20 cellular contexts compared by ENCODE assay signal in genomic region chr13:65803706-65804392, GRCh38.
DNase-seq lines count a peak whose midpoint lies in the region; ATAC-seq and TF ChIP-seq lines count a peak whose summit lies in the region.
"Had no signal": no experiment of that assay in that cellular context is flagged by ENCODE, and none has a peak within 500 bp of the region (broad histone marks: within the 10 kb centered on the region; RNA-seq: fewer than 3 reads in every experiment).

No MANE protein-coding gene starts in this region.

- H3K27ac ChIP-seq in dorsolateral prefrontal cortex (no peak overlapping the region), endodermal cell (ENCODE audit: low read depth, low read length) (no peak overlapping the region)
- H3K27ac ChIP-seq: 22Rv1, A549, BLaER1, GM23248, HL-60 had no signal

- no peak overlapping the region for H3K4me3 ChIP-seq in dorsolateral prefrontal cortex
- H3K4me3 ChIP-seq in endodermal cell (ENCODE audit: low read length) = no peak overlapping the region
- H3K4me3 ChIP-seq: A549, BLaER1, GM23248 had no signal

- ATAC-seq in T-helper 17 cell = no peak
- ATAC-seq: A549, HCT116 had no signal

- intact Hi-C loops in dorsolateral prefrontal cortex (cut with DNase I) = no loop called here

- H3K9me3 Mint-ChIP-seq in mesothelial cell of epicardium (no peaks in the 10 kb centered on the region), endodermal cell (no peaks in the 10 kb centered on the region)
- H3K9me3 Mint-ChIP-seq: HFFc6 had no signal

- no peak for TF ChIP-seq CTCF in mesothelial cell of epicardium (IDR thresholded peaks at IDR 0.05; ENCODE audit: unreplicated experiment)
- TF ChIP-seq CTCF in dorsolateral prefrontal cortex (IDR thresholded peaks at IDR 0.05 in 54 of 56, conservative IDR thresholded peaks at IDR 0.05 in 2 of 56; ENCODE audit: low read depth in 1 of 56, partially characterized antibody in 56 of 56) = no peak
- TF ChIP-seq CTCF in endodermal cell (conservative IDR thresholded peaks at IDR 0.05) = no peak

- H3K4me1 ChIP-seq in endodermal cell (ENCODE audit: control insufficient read depth, insufficient read depth, low read length) = no peaks in the 10 kb centered on the region
- H3K4me1 ChIP-seq: A549, BLaER1 had no signal

- peak; percentile 29 for DNase-seq in NCI-H82 (lab: John Stamatoyannopoulos, UW)
- no peak for DNase-seq in NCI-H82 treated with DMSO at 0.1 percent for 48 hours (lab: John Stamatoyannopoulos, UW; ENCODE audit: unreplicated experiment)
- peak; percentile 6 for DNase-seq in DMS114 treated with DMSO at 0.1 percent for 48 hours (lab: John Stamatoyannopoulos, UW; ENCODE audit: unreplicated experiment)
- no peak for DNase-seq in mesothelial cell of epicardium (ENCODE audit: low spot score in 2 of 2, unreplicated experiment in 2 of 2)
- no peak for DNase-seq in dorsolateral prefrontal cortex
- no peak for DNase-seq in T-helper 17 cell
- DNase-seq in endodermal cell = no peak
- DNase-seq: Calu3; CD4-positive, alpha-beta memory T cell; DMS153; DMS79; GDM1; GM23248; HFFc6 had no signal

- no peak overlapping the region for H3K4me3 Mint-ChIP-seq in mesothelial cell of epicardium
- no peak overlapping the region for H3K4me3 Mint-ChIP-seq in T-helper 17 cell
- no peak overlapping the region for H3K4me3 Mint-ChIP-seq in endodermal cell
- H3K4me3 Mint-ChIP-seq: CD14-positive monocyte; CD4-positive, alpha-beta memory T cell; HFFc6 had no signal

- H3K9ac ChIP-seq in endodermal cell (ENCODE audit: extremely low read depth, low read length, poor library complexity, severe bottlenecking) = no peak overlapping the region
- H3K9ac ChIP-seq: BLaER1, GM23248 had no signal

- H3K27ac Mint-ChIP-seq in mesothelial cell of epicardium (peak overlapping the region; percentile 37), T-helper 17 cell (no peak overlapping the region), endodermal cell (no peak overlapping the region)
- H3K27ac Mint-ChIP-seq: CD14-positive monocyte; CD4-positive, alpha-beta memory T cell; HFFc6 had no signal

- H3K27me3 ChIP-seq in dorsolateral prefrontal cortex (no peaks in the 10 kb centered on the region), endodermal cell (ENCODE audit: control insufficient read depth, insufficient read depth, low read length, poor library complexity, severe bottlenecking) (no peaks in the 10 kb centered on the region)
- H3K27me3 ChIP-seq: BLaER1 had no signal

- H3K36me3 ChIP-seq in endodermal cell (ENCODE audit: control insufficient read depth, insufficient read depth, low read length) = no peaks in the 10 kb centered on the region
- H3K36me3 ChIP-seq: BLaER1 had no signal

- H3K36me3 Mint-ChIP-seq in mesothelial cell of epicardium (no peaks in the 10 kb centered on the region), T-helper 17 cell (ENCODE audit: low read depth) (no peaks in the 10 kb centered on the region), endodermal cell (ENCODE audit: low read depth) (no peaks in the 10 kb centered on the region)
- H3K36me3 Mint-ChIP-seq: CD14-positive monocyte; CD4-positive, alpha-beta memory T cell had no signal

- H3K27me3 Mint-ChIP-seq in mesothelial cell of epicardium (ENCODE audit: low read depth) (no peaks in the 10 kb centered on the region), T-helper 17 cell (no peaks in the 10 kb centered on the region), endodermal cell (ENCODE audit: insufficient read depth) (peaks cover 3% of the 10 kb centered on the region)
- H3K27me3 Mint-ChIP-seq: CD4-positive, alpha-beta memory T cell had no signal

- H3K9me3 ChIP-seq in T-helper 17 cell (ENCODE audit: control insufficient read depth, low read length, poor library complexity, severe bottlenecking) = peaks cover 2% of the 10 kb centered on the region
- no peaks in the 10 kb centered on the region for H3K9me3 ChIP-seq in endodermal cell (ENCODE audit: control insufficient read depth, low read length)
- H3K9me3 ChIP-seq: A549, BLaER1 had no signal

- H3K4me1 Mint-ChIP-seq in mesothelial cell of epicardium (peaks cover 15% of the 10 kb centered on the region), T-helper 17 cell (no peaks in the 10 kb centered on the region), endodermal cell (no peaks in the 10 kb centered on the region)
- H3K4me1 Mint-ChIP-seq: CD14-positive monocyte; CD4-positive, alpha-beta memory T cell had no signal

- 93 to 95% methylated on average over 7 to 10 of the region's 10 CpGs for WGBS in endodermal cell (ENCODE audit: insufficient coverage in 1 of 2, insufficient read length in 1 of 2), 2 experiments

Comparison
In these comparisons a context has a peak if more than half of its experiments do, and no peak if none do; other contexts are left out.
1. DNase-seq: peak in NCI-H82 (single experiment) and DMS114 treated with DMSO at 0.1 percent for 48 hours (single experiment); none in NCI-H82 treated with DMSO at 0.1 percent for 48 hours (single experiment), mesothelial cell of epicardium (0 of 2), dorsolateral prefrontal cortex (0 of 10), T-helper 17 cell (0 of 3) and endodermal cell (single experiment).